Comparison of ENCODE assay signal across 23 cellular contexts in the genomic region with DNA sequence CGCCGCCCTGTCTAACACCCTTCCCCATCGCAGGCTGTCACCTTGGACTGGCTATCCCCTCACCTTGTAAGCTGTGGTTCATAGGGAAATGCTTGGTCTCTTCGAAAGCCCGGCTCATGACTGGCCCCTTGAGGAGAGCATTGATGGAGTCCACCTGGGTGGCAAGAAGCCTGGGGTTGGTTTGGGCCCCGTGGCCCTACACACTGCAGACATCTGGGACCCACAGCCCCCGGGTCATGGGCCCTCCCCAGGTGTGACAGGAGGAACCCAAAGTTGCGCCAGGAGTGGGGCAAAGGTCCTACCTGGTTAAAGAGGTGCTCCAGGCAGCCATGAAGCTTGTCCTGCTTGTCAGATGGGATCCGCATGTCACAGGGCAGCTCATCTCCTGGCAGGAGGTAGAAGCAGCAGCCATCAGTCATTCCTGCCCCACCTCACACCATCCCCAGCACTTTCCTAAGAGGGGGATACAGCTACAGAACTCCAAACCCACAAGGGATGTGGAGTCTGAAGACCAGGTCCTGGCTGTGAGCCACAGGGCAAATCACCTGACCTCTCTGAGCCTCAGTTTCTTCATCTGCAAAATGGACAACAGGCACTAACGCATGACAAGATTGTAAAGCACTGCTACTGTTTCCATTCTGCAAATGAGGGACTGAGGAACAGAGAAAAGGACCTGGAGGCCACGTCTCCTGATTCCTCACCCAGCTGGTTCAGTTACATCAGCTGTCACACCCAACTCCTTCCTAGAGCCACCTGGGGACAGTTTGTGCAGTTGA.
A peak's percentile ranks its signal among the peaks of the same experiment; 100 is the strongest.
DNase-seq lines count a peak whose midpoint lies in the region; ATAC-seq, FAIRE-seq and TF ChIP-seq lines count a peak whose summit lies in the region.
"Had no signal": no experiment of that assay in that cellular context is flagged by ENCODE, and none has a peak within 500 bp of the region (broad histone marks: within the 10 kb centered on the region; RNA-seq: fewer than 3 reads in every experiment).

No MANE protein-coding gene starts in this region.

- no peak overlapping the region for H3K9ac ChIP-seq in endothelial cell of umbilical vein (replicated peaks; ENCODE audit: extremely low read depth, insufficient read depth, low read length)

- no peak overlapping the region for H3K4me3 ChIP-seq in endothelial cell of umbilical vein (replicated peaks in 1 of 3; ENCODE audit: insufficient read depth in 1 of 3, low read depth in 1 of 3, low read length in 3 of 3)
- H3K4me3 ChIP-seq: A549, GM23338 had no signal

- H2AFZ ChIP-seq in endothelial cell of umbilical vein (ENCODE audit: low read depth, low read length), result no peak overlapping the region
- H2AFZ ChIP-seq: GM23338 had no signal

- no peaks in the 10 kb centered on the region for H4K20me1 ChIP-seq in endothelial cell of umbilical vein (replicated peaks; ENCODE audit: control insufficient read depth, extremely low read depth, insufficient read depth, low read length)

- no peaks in the 10 kb centered on the region for H3K9me3 Mint-ChIP-seq in stimulated activated effector memory CD8-positive, alpha-beta T cell treated with anti-CD3 and anti-CD28 coated beads, Interleukin-12 subunit alpha, Interleukin-12 subunit beta, amount 100 ng/mL, for 72 hours
- H3K9me3 Mint-ChIP-seq: CD4-positive, alpha-beta T cell; GM23338; HFFc6; IgD-negative memory B cell had no signal

- peaks cover 99% of the 10 kb centered on the region for H3K36me3 Mint-ChIP-seq in stimulated activated effector memory CD8-positive, alpha-beta T cell treated with anti-CD3 and anti-CD28 coated beads, Interleukin-12 subunit alpha, Interleukin-12 subunit beta, amount 100 ng/mL, for 72 hours
- H3K36me3 Mint-ChIP-seq: IgD-negative memory B cell had no signal

- peak; percentile 27 for DNase-seq in Right ventricle myocardium inferior (ENCODE audit: missing footprints)
- no peak for DNase-seq in cardiac septum (ENCODE audit: low spot score)
- no peak for DNase-seq in endothelial cell of umbilical vein (ENCODE audit: low read depth, low spot score)
- DNase-seq in stimulated activated effector memory CD8-positive, alpha-beta T cell treated with anti-CD3 and anti-CD28 coated beads, Interleukin-12 subunit alpha, Interleukin-12 subunit beta, amount 100 ng/mL, for 72 hours (ENCODE audit: low spot score in 2 of 2), result no peak
- DNase-seq in activated CD4-positive, alpha-beta T cell treated with anti-CD3 and anti-CD28 coated beads for 48 hours, result no peak
- no peak for DNase-seq in NCI-H526 treated with DMSO at 0.1 percent for 48 hours (lab: John Stamatoyannopoulos, UW)
- DNase-seq: Caco-2; CD4-positive, alpha-beta T cell; DMS153; DMS79; GDM1; H7; HFFc6 had no signal

- FAIRE-seq in endothelial cell of umbilical vein (lab: Jason Lieb, UNC), result peak; percentile 18
- FAIRE-seq: A549, GM12892, GM18507 had no signal

- peaks cover 16% of the 10 kb centered on the region for H3K4me1 ChIP-seq in endothelial cell of umbilical vein (ENCODE audit: control insufficient read depth, extremely low read depth, insufficient read depth, low read length)
- H3K4me1 ChIP-seq: A549, Caco-2 had no signal

- no peak for TF ChIP-seq CTCF in endothelial cell of umbilical vein (IDR thresholded peaks at IDR 0.05; ENCODE audit: extremely low read depth in 1 of 2, insufficient read depth in 1 of 2, low read depth in 1 of 2, low read length in 2 of 2)

- H3K27me3 ChIP-seq in endothelial cell of umbilical vein (ENCODE audit: control insufficient read depth in 2 of 2, insufficient read depth in 2 of 2, low read length in 2 of 2), result no peaks in the 10 kb centered on the region

- H3K4me3 Mint-ChIP-seq in stimulated activated effector memory CD8-positive, alpha-beta T cell treated with anti-CD3 and anti-CD28 coated beads, Interleukin-12 subunit alpha, Interleukin-12 subunit beta, amount 100 ng/mL, for 72 hours, result no peak overlapping the region
- H3K4me3 Mint-ChIP-seq: CD4-positive, alpha-beta T cell; GM23338; HFFc6; IgD-negative memory B cell had no signal

- no peaks in the 10 kb centered on the region for H3K9me1 ChIP-seq in endothelial cell of umbilical vein (replicated peaks; ENCODE audit: control insufficient read depth, extremely low read depth, insufficient read depth, low read length)

- ATAC-seq in Right ventricle myocardium inferior (no peak), GM18519 (IDR thresholded peaks at IDR 0.05; ENCODE audit: low FRiP score, unreplicated experiment) (no peak)
- no peak for ATAC-seq in stimulated activated effector memory CD8-positive, alpha-beta T cell treated with anti-CD3 and anti-CD28 coated beads, Interleukin-12 subunit alpha, Interleukin-12 subunit beta, amount 100 ng/mL, for 72 hours
- ATAC-seq: A549, GM23338, HCT116 had no signal

- H3K4me2 ChIP-seq in endothelial cell of umbilical vein (ENCODE audit: insufficient read depth, low read length), result no peak overlapping the region
- H3K4me2 ChIP-seq: A549, GM23338 had no signal

- no TSS peak for BruUV-seq in endothelial cell of umbilical vein (replicated peaks; lab: Mats Ljungman, UMichigan)

- POLR2A ChIA-PET in endothelial cell of umbilical vein (lab: Charles Lee), result no interaction called here

- TF ChIP-seq POLR2A in endothelial cell of umbilical vein (IDR thresholded peaks at IDR 0.05; ENCODE audit: low read depth, low read length), result no peak

- dilution Hi-C loops in endothelial cell of umbilical vein (cut with MboI; ENCODE audit: extremely low pct_ligation_motif_present, low sequenced_read_pairs), result no loop called here

- intact Hi-C loops in Right ventricle myocardium inferior (cut with DNase I) (no loop called here), cardiac septum (cut with DNase I) (no loop called here), endothelial cell of umbilical vein (cut with micrococcal nuclease) (no loop called here)

- H3K27ac Mint-ChIP-seq in stimulated activated effector memory CD8-positive, alpha-beta T cell treated with anti-CD3 and anti-CD28 coated beads, Interleukin-12 subunit alpha, Interleukin-12 subunit beta, amount 100 ng/mL, for 72 hours, result peak overlapping the region; percentile 27
- H3K27ac Mint-ChIP-seq: CD4-positive, alpha-beta T cell; GM23338; HFFc6 had no signal

- H3K27ac ChIP-seq in endothelial cell of umbilical vein (ENCODE audit: insufficient read depth, low read depth, low read length), result no peak overlapping the region
- H3K27ac ChIP-seq: 22Rv1, A549, C4-2B, HL-60 had no signal

- CTCF ChIA-PET in endothelial cell of umbilical vein (lab: Charles Lee), result interaction anchor here (1.3 kb wide), 1 partner anchor 15 kb away, joined by 8 read pairs; no protein-coding TSS in a partner anchor

- H3K4me1 Mint-ChIP-seq in stimulated activated effector memory CD8-positive, alpha-beta T cell treated with anti-CD3 and anti-CD28 coated beads, Interleukin-12 subunit alpha, Interleukin-12 subunit beta, amount 100 ng/mL, for 72 hours, result peaks cover 30% of the 10 kb centered on the region
- H3K4me1 Mint-ChIP-seq: GM23338, IgD-negative memory B cell had no signal

- H3K79me2 ChIP-seq in endothelial cell of umbilical vein (ENCODE audit: control insufficient read depth, insufficient read depth, low read length), result no peaks in the 10 kb centered on the region

- no peaks in the 10 kb centered on the region for H3K9me3 ChIP-seq in endothelial cell of umbilical vein (replicated peaks; ENCODE audit: control insufficient read depth, insufficient read depth, low read length)
- H3K9me3 ChIP-seq: A549, Caco-2 had no signal

- H3K36me3 ChIP-seq in endothelial cell of umbilical vein (ENCODE audit: control insufficient read depth in 2 of 2, extremely low read depth in 1 of 2, insufficient read depth in 2 of 2, low read length in 2 of 2), result peaks cover 13 to 48% of the 10 kb centered on the region in 2 experiments

TF ChIP-seq in endothelial cell of umbilical vein, 7 proteins besides CTCF, POLR2A, EP300 and RAD21:
- TF ChIP-seq JUN (IDR thresholded peaks at IDR 0.05; ENCODE audit: borderline replicate concordance, insufficient read depth, insufficient read length, low read depth) (no peak), FOS (IDR thresholded peaks at IDR 0.05; ENCODE audit: borderline replicate concordance, insufficient read depth, low read length) (no peak), GATA2 (IDR thresholded peaks at IDR 0.05; ENCODE audit: insufficient read depth, insufficient read length, low read depth, low read length) (no peak), MYC (IDR thresholded peaks at IDR 0.05; ENCODE audit: low read depth, low read length) (no peak), EZH2 (IDR thresholded peaks at IDR 0.05; ENCODE audit: borderline replicate concordance, low read depth, low read length, severe bottlenecking) (no peak), POLR2AphosphoS5 (IDR thresholded peaks at IDR 0.05; ENCODE audit: insufficient read depth, low read depth, low read length) (no peak)
- TF ChIP-seq, protein P1, sequence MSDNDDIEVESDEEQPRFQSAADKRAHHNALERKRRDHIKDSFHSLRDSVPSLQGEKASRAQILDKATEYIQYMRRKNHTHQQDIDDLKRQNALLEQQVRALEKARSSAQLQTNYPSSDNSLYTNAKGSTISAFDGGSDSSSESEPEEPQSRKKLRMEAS (IDR thresholded peaks at IDR 0.05; ENCODE audit: insufficient read depth, insufficient read length), result no peak
TF ChIP-seq in endothelial cell of umbilical vein: peak in this region for 0.
